Comparison of ENCODE assay signal across 1 cellular context in the genomic region with DNA sequence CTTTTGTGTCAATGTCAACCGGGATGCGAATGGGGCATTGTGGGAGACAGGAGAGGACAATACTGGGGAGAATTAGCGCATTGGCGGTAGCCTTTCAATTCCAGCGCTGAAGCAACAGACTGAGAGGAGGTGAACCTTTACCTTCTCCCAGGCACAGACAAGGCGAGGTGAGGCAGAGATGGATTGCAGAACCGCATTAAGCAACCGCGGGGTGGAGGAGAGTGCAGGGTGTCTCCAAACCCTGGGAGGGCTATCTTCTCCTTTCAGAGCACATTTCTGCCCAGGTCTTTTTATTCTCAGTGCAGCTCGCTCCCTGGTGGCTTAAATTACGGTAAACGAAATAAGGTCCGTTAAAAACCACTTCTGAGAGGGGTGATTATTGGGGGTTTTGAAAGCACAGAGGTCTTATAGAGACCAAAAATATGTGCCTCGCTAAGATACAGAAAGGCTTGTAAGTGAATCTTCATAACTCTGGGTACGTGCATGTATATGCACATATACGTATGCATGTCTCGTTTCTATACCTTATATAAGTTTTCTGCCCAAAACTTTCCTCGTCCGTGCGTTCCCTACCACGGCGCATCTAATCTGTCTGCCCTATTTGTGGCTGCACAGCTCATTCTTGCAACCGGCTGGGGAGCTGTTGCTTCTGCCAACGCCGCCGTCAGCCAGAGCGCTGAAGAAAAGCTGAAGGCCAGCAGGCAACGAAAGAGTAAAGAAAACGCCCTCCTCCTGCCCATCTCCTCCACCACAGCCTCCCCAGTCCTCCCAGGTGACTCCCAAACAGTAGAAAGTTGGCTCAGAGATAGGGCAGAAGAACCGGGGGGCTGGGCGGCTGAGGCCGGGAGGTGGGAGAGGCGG.
TF ChIP-seq lines count a peak whose summit lies in the region.

No MANE protein-coding gene starts in this region.

TF ChIP-seq in liver, 16 proteins besides CTCF, POLR2A, EP300 and RAD21 (continued from another document):
- TF ChIP-seq, protein P1, sequence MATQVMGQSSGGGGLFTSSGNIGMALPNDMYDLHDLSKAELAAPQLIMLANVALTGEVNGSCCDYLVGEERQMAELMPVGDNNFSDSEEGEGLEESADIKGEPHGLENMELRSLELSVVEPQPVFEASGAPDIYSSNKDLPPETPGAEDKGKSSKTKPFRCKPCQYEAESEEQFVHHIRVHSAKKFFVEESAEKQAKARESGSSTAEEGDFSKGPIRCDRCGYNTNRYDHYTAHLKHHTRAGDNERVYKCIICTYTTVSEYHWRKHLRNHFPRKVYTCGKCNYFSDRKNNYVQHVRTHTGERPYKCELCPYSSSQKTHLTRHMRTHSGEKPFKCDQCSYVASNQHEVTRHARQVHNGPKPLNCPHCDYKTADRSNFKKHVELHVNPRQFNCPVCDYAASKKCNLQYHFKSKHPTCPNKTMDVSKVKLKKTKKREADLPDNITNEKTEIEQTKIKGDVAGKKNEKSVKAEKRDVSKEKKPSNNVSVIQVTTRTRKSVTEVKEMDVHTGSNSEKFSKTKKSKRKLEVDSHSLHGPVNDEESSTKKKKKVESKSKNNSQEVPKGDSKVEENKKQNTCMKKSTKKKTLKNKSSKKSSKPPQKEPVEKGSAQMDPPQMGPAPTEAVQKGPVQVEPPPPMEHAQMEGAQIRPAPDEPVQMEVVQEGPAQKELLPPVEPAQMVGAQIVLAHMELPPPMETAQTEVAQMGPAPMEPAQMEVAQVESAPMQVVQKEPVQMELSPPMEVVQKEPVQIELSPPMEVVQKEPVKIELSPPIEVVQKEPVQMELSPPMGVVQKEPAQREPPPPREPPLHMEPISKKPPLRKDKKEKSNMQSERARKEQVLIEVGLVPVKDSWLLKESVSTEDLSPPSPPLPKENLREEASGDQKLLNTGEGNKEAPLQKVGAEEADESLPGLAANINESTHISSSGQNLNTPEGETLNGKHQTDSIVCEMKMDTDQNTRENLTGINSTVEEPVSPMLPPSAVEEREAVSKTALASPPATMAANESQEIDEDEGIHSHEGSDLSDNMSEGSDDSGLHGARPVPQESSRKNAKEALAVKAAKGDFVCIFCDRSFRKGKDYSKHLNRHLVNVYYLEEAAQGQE (IDR thresholded peaks at IDR 0.05), result no peak
- TF ChIP-seq SP1 (IDR thresholded peaks at IDR 0.05) (no peak), YY1 (IDR thresholded peaks at IDR 0.05) (no peak), JUND (IDR thresholded peaks at IDR 0.05) (no peak), HNF4G (IDR thresholded peaks at IDR 0.05) (no peak), TAF1 (conservative IDR thresholded peaks at IDR 0.05) (no peak), EGR1 (IDR thresholded peaks at IDR 0.05; ENCODE audit: low read depth in 2 of 2) (no peak)
- TF ChIP-seq, protein P2, sequence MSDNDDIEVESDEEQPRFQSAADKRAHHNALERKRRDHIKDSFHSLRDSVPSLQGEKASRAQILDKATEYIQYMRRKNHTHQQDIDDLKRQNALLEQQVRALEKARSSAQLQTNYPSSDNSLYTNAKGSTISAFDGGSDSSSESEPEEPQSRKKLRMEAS (IDR thresholded peaks at IDR 0.05), result no peak
